ENCODE assay signal across 19 cellular contexts in genomic region chr11:102117472-102118113, GRCh38. TPM values are rescaled to one million over a fixed set of nuclear protein-coding genes. Genes with fewer than 3 reads are reported as not detected.
DNase-seq lines count a peak whose midpoint lies in the region; ATAC-seq and TF ChIP-seq lines count a peak whose summit lies in the region.
"Had no signal": no experiment of that assay in that cellular context is flagged by ENCODE, and none has a peak within 500 bp of the region (broad histone marks: within the 10 kb centered on the region; RNA-seq: fewer than 3 reads in every experiment).

No MANE protein-coding gene starts in this region.

- H3K27ac ChIP-seq in SK-N-MC, result no peak overlapping the region
- H3K27ac ChIP-seq in fibroblast of lung (ENCODE audit: insufficient read depth, low read length), result no peak overlapping the region
- H3K27ac ChIP-seq in gastrocnemius medialis, result peak overlapping the region; percentile 4 to 99 (median 12)
- H3K27ac ChIP-seq in esophagus muscularis mucosa (replicated peaks in 1 of 4), result peak overlapping the region in 1 of 4 donors; percentile 21
- H3K27ac ChIP-seq: neutrophil had no signal

- H3K4me1 ChIP-seq in fibroblast of lung (ENCODE audit: control insufficient read depth, extremely low read depth, insufficient read depth, low read length), result peaks cover 18% of the 10 kb centered on the region
- peaks cover 87 to 88% of the 10 kb centered on the region in 2 donors for H3K4me1 ChIP-seq in gastrocnemius medialis
- H3K4me1 ChIP-seq in esophagus muscularis mucosa, result peaks cover 51 to 98% (median 85%) of the 10 kb centered on the region in 4 donors

- no peak overlapping the region for H3K9ac ChIP-seq in SK-N-MC (ENCODE audit: insufficient read length)
- H3K9ac ChIP-seq in fibroblast of lung (ENCODE audit: insufficient read depth, low read length), result no peak overlapping the region

- peak overlapping the region; percentile 78 for H3K4me2 ChIP-seq in fibroblast of lung (ENCODE audit: extremely low read depth, insufficient read depth, low read length)

- no peaks in the 10 kb centered on the region for H4K20me1 ChIP-seq in fibroblast of lung (ENCODE audit: control insufficient read depth, extremely low read depth, insufficient read depth, low read length)

- no peak overlapping the region for H2AFZ ChIP-seq in fibroblast of lung (ENCODE audit: low read length)

- WGBS in esophagus muscularis mucosa, result 38% methylated on average over 4 of the region's 4 CpGs

- H3K36me3 ChIP-seq in SK-N-MC (ENCODE audit: insufficient read depth, low read length) (peaks cover 29% of the 10 kb centered on the region), fibroblast of lung (ENCODE audit: control insufficient read depth, insufficient read depth, low read length) (no peaks in the 10 kb centered on the region), gastrocnemius medialis (no peaks in the 10 kb centered on the region), esophagus muscularis mucosa (peaks cover 0 to 7% (median 2%) of the 10 kb centered on the region in 4 donors)
- H3K36me3 ChIP-seq: neutrophil had no signal

- H3K27me3 ChIP-seq in fibroblast of lung (ENCODE audit: control insufficient read depth, insufficient read depth, low read length) (no peaks in the 10 kb centered on the region), gastrocnemius medialis (no peaks in the 10 kb centered on the region), esophagus muscularis mucosa (no peaks in the 10 kb centered on the region)
- H3K27me3 ChIP-seq: MG63 had no signal

- in situ Hi-C loops in gastrocnemius medialis (cut with MboI; ENCODE audit: low sequenced_read_pairs in 4 of 4), result no loop called here

- peak overlapping the region; percentile 58 for H3K4me3 ChIP-seq in SK-N-MC
- peak overlapping the region in 3 of 4 experiments; percentile 6 to 20 (median 10) for H3K4me3 ChIP-seq in fibroblast of lung (replicated peaks in 1 of 4; ENCODE audit: control extremely low read depth in 1 of 4, insufficient read depth in 1 of 4, low read depth in 3 of 4, low read length in 4 of 4)
- peak overlapping the region in 1 of 4 donors; percentile 11 for H3K4me3 ChIP-seq in gastrocnemius medialis
- H3K4me3 ChIP-seq in esophagus muscularis mucosa, result no peak overlapping the region
- H3K4me3 ChIP-seq: MG63 had no signal

- H3K79me2 ChIP-seq in fibroblast of lung (ENCODE audit: control insufficient read depth, insufficient read depth, low read length), result peaks cover 99% of the 10 kb centered on the region

- intact Hi-C loops in gastrocnemius medialis (cut with DNase I; ENCODE audit: low total_unique reads) (loop anchor here (10.0 kb wide), 1 partner anchor 203 kb away; the partner anchor contains the start of genes ANGPTL5 and CEP126), esophagus muscularis mucosa (cut with DNase I) (loop anchor here (10.0 kb wide), 2 partner anchors 57 to 107 kb away; no protein-coding TSS in a partner anchor)

- TF ChIP-seq CTCF in fibroblast of lung (conservative IDR thresholded peaks at IDR 0.05 in 1 of 2, IDR thresholded peaks at IDR 0.05 in 1 of 2; ENCODE audit: low read depth in 1 of 2, low read length in 2 of 2), result no peak
- no peak for TF ChIP-seq CTCF in gastrocnemius medialis (IDR thresholded peaks at IDR 0.05 in 4 of 5, conservative IDR thresholded peaks at IDR 0.05 in 1 of 5)
- no peak for TF ChIP-seq CTCF in esophagus muscularis mucosa (IDR thresholded peaks at IDR 0.05)

- no peak for TF ChIP-seq EP300 in esophagus muscularis mucosa (IDR thresholded peaks at IDR 0.05)

- TF ChIP-seq POLR2A in gastrocnemius medialis (IDR thresholded peaks at IDR 0.05) (no peak), esophagus muscularis mucosa (IDR thresholded peaks at IDR 0.05; ENCODE audit: low read depth) (no peak)

- no peak for ATAC-seq in gastrocnemius medialis
- ATAC-seq: activated naive CD8-positive, alpha-beta T cell treated with anti-CD3 and anti-CD28 coated beads, Interleukin-2, amount 50 U/mL, for 24 hours; stimulated activated naive CD8-positive, alpha-beta T cell treated with anti-CD3 and anti-CD28 coated beads, Interleukin-15, amount 100 ng/mL, for 72 hours had no signal

- H3K9me3 ChIP-seq in SK-N-MC (ENCODE audit: low read depth, low read length) (no peaks in the 10 kb centered on the region), fibroblast of lung (ENCODE audit: control insufficient read depth, insufficient read depth, low read depth, low read length) (no peaks in the 10 kb centered on the region), gastrocnemius medialis (no peaks in the 10 kb centered on the region), esophagus muscularis mucosa (no peaks in the 10 kb centered on the region)
- H3K9me3 ChIP-seq: MG63, neutrophil had no signal

- DNase-seq in ELR (ENCODE audit: low read depth), result peak; percentile 62
- peak; percentile 62 for DNase-seq in SK-N-MC (ENCODE audit: low read depth, low spot score)
- DNase-seq in fibroblast of lung (ENCODE audit: low read depth in 2 of 2), result peak in 1 of 2 donors; percentile 39
- DNase-seq in gastrocnemius medialis, result no peak
- no peak for DNase-seq in KG1 (lab: John Stamatoyannopoulos, UW)
- DNase-seq in esophagus muscularis mucosa (ENCODE audit: extremely low spot score), result no peak
- no peak for DNase-seq in activated CD4-positive, CD25-positive, alpha-beta regulatory T cell (lab: John Stamatoyannopoulos, UW)
- DNase-seq in occipital lobe (lab: John Stamatoyannopoulos, UW), result no peak
- DNase-seq: activated CD4-positive, alpha-beta T cell treated with anti-CD3 and anti-CD28 coated beads for 4 hours; activated naive CD8-positive, alpha-beta T cell treated with anti-CD3 and anti-CD28 coated beads, Interleukin-2, amount 50 U/mL, for 24 hours; activated T-cell treated with anti-CD3 and anti-CD28 coated beads for 4 hours; mesendoderm; MG63; NCI-H2081 treated with DMSO at 0.1 percent for 48 hours; NCI-H774; small intestine; stimulated activated naive CD8-positive, alpha-beta T cell treated with anti-CD3 and anti-CD28 coated beads, Interleukin-15, amount 100 ng/mL, for 72 hours; T-helper 2 cell had no signal

RNA-seq across cellular contexts. Expression of gene YAP1, which starts 7.3 kb away (rescaled TPM):
- 157 and 169 TPM in 2 replicates for total RNA-seq in fibroblast of lung
- polyA plus RNA-seq in fibroblast of lung, result 108 and 116 TPM in 2 replicates
- 95.3 and 109 TPM in 2 replicates for polyA plus RNA-seq in fibroblast of lung (2012)
- 285 and 311 TPM in 2 replicates for polyA minus RNA-seq in fibroblast of lung (ENCODE audit: low replicate concordance)
- 10 to 100 TPM; 41.9 to 89.4 (median 72.6) TPM for total RNA-seq in gastrocnemius medialis
- 100 to 1,000 TPM; 220 to 343 (median 275) TPM for total RNA-seq in esophagus muscularis mucosa
- total RNA-seq in occipital lobe, result 18.7 TPM

Comparison
In these comparisons a context has a peak if more than half of its experiments do, and no peak if none do; other contexts are left out.
1. DNase-seq: peak in ELR (single experiment) and SK-N-MC (single experiment); none in gastrocnemius medialis (0 of 2), KG1 (single experiment), esophagus muscularis mucosa (single experiment), activated CD4-positive, CD25-positive, alpha-beta regulatory T cell (0 of 4) and occipital lobe (single experiment).
2. H3K27ac ChIP-seq: peak in gastrocnemius medialis (4 of 4); none in SK-N-MC (single experiment) and fibroblast of lung (single experiment).
3. H3K4me3 ChIP-seq: peak in SK-N-MC (single experiment) and fibroblast of lung (3 of 4); none in esophagus muscularis mucosa (0 of 4).